1 cellular context compared by ENCODE assay signal in genomic region chr4:16820304-16820703, GRCh38.
TF ChIP-seq lines count a peak whose summit lies in the region.

No MANE protein-coding gene starts in this region.

TF ChIP-seq in IMR-90, 13 proteins besides CTCF, POLR2A, EP300 and RAD21 (continued from another document):
- TF ChIP-seq ELK1 (IDR thresholded peaks at IDR 0.05; ENCODE audit: borderline replicate concordance, low read depth, low read length), result no peak
- TF ChIP-seq MXI1 (IDR thresholded peaks at IDR 0.05; ENCODE audit: borderline replicate concordance, low read depth, low read length), result no peak
- TF ChIP-seq NFE2L2 (IDR thresholded peaks at IDR 0.05; ENCODE audit: low read depth, low read length), result no peak
- TF ChIP-seq FOS (IDR thresholded peaks at IDR 0.05; ENCODE audit: low read depth, low read length), result no peak
